Comparison of ENCODE assay signal across 19 cellular contexts in the genomic region with DNA sequence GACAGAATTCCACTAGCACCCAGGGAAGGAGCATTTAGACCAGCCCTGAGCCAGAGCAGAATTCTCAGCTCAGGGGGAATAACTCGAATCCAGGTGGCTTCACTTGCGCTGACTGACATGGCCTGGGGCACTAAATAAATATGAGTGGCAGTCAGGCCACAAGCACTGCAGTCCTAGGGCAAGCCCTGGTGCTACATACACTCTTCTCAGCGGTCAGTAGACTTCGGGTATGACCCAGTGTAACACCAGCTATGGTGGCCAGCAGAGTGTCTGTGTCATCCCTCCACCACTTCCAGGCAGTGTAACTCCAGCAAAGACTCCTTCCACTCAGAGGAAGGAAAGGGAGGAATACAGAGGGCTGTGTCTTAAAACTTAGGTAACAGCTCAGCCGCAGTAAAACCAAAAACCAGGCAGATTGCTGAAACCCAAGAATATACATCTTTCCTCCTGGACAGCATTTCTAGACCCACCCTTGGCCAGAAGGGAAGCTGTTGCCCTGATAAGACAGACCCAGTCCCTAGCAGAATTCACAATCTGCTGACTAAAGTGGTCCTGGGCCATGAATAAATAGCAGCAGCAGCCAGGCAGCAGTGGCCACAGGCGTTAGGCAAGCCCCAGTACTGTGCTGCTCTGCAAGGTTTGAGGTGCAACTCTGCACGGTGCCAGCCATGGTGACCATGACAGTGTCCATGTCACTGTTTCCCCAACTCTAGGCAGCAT.
DNase-seq lines count a peak whose midpoint lies in the region; ATAC-seq and TF ChIP-seq lines count a peak whose summit lies in the region.
"Had no signal": no experiment of that assay in that cellular context is flagged by ENCODE, and none has a peak within 500 bp of the region (broad histone marks: within the 10 kb centered on the region; RNA-seq: fewer than 3 reads in every experiment).

No MANE protein-coding gene starts in this region.

- ATAC-seq in WTC11, result peak; percentile 71

- no peaks in the 10 kb centered on the region for H3K79me1 ChIP-seq in H9 (ENCODE audit: insufficient read depth, low read depth, low read length, poor library complexity, severe bottlenecking)

- H3K4ac ChIP-seq in H9 (ENCODE audit: low read depth, low read length), result no peak overlapping the region

- TF ChIP-seq CTCF in H9 (conservative IDR thresholded peaks at IDR 0.05) (no peak), WTC11 (IDR thresholded peaks at IDR 0.05) (no peak), neutrophil (IDR thresholded peaks at IDR 0.05) (no peak)

- no peak overlapping the region for H3K56ac ChIP-seq in H9 (ENCODE audit: insufficient read length, low read depth, low read length)

- intact Hi-C loops in activated CD4-positive, alpha-beta memory T cell treated with anti-CD3 and anti-CD28 coated beads for 36 hours (cut with micrococcal nuclease), result no loop called here

- H3K27ac Mint-ChIP-seq in H9 (peak overlapping the region; percentile 77 to 87 (median 78); a peak in 5 of 7 replicates), WTC11 (peak overlapping the region; percentile 43)
- no peak overlapping the region for H3K27ac Mint-ChIP-seq in activated CD4-positive, alpha-beta memory T cell treated with anti-CD3 and anti-CD28 coated beads for 36 hours
- H3K27ac Mint-ChIP-seq: CD4-positive, CD25-positive, alpha-beta regulatory T cell; IgD-negative memory B cell had no signal

- no peak overlapping the region for H3K4me3 Mint-ChIP-seq in H9
- H3K4me3 Mint-ChIP-seq in WTC11, result no peak overlapping the region
- H3K4me3 Mint-ChIP-seq in activated CD4-positive, alpha-beta memory T cell treated with anti-CD3 and anti-CD28 coated beads for 36 hours, result no peak overlapping the region
- H3K4me3 Mint-ChIP-seq: CD4-positive, CD25-positive, alpha-beta regulatory T cell; IgD-negative memory B cell had no signal

- no peak overlapping the region for H2BK5ac ChIP-seq in H9 (ENCODE audit: insufficient read length, low read length)

- H3K4me1 Mint-ChIP-seq in H9 (peaks cover 16 to 17% of the 10 kb centered on the region in 2 experiments), WTC11 (peaks cover 16% of the 10 kb centered on the region)
- peaks cover 9% of the 10 kb centered on the region for H3K4me1 Mint-ChIP-seq in activated CD4-positive, alpha-beta memory T cell treated with anti-CD3 and anti-CD28 coated beads for 36 hours (ENCODE audit: low read depth)

- H3K27ac ChIP-seq in H9 (ENCODE audit: insufficient read length, low read depth, low read length), result no peak overlapping the region
- peak overlapping the region; percentile 33 for H3K27ac ChIP-seq in iPS-20b (ENCODE audit: low read length)
- peak overlapping the region; percentile 72 for H3K27ac ChIP-seq in neutrophil

- H3K4me3 ChIP-seq in iPS-20b (ENCODE audit: low read length) (no peak overlapping the region), neutrophil (ENCODE audit: low read depth in 1 of 2, low read length in 1 of 2) (no peak overlapping the region)

- H3K27me3 ChIP-seq in H9 (ENCODE audit: insufficient read depth, low read length) (no peaks in the 10 kb centered on the region), iPS-20b (ENCODE audit: insufficient read depth, low read length) (no peaks in the 10 kb centered on the region), neutrophil (no peaks in the 10 kb centered on the region)
- H3K27me3 ChIP-seq: BE2C had no signal

- H3K4me1 ChIP-seq in H9 (ENCODE audit: insufficient read depth, low read length), result no peaks in the 10 kb centered on the region
- H3K4me1 ChIP-seq in iPS-20b (ENCODE audit: insufficient read depth, low read length), result no peaks in the 10 kb centered on the region; the same call in 1 of the 2 replicates
- H3K4me1 ChIP-seq in neutrophil (ENCODE audit: control insufficient read depth in 1 of 2, insufficient read depth in 1 of 2, low read depth in 1 of 2, low read length in 1 of 2), result peaks cover 46 to 54% of the 10 kb centered on the region in 2 experiments
- H3K4me1 ChIP-seq: BE2C had no signal

- DNase-seq in H9 (no peak), WTC11 (ENCODE audit: low spot score) (no peak), GM19238 (ENCODE audit: insufficient read length, low spot score) (no peak), NCI-H2107 treated with DMSO at 0.1 percent for 48 hours (lab: John Stamatoyannopoulos, UW; ENCODE audit: unreplicated experiment) (no peak)
- no peak for DNase-seq in activated CD4-positive, alpha-beta memory T cell treated with anti-CD3 and anti-CD28 coated beads for 36 hours
- DNase-seq: BE2C; CD4-positive, CD25-positive, alpha-beta regulatory T cell; EL; GF-D8; Karpas-422; NCI-H1694 treated with DMSO at 0.1 percent for 48 hours; NCI-H2081 treated with DMSO at 0.1 percent for 48 hours; NCI-H446; NCI-H526; SHP77 treated with DMSO at 0.1 percent for 48 hours; SK-N-SH had no signal

- WGBS in H9 (ENCODE audit: extremely low coverage, insufficient read length, low lambda C conversion rate), result no CpG with 5 or more reads among the region's 7 CpGs

- H2BK12ac ChIP-seq in H9 (ENCODE audit: insufficient read length, low read depth, low read length), result no peak overlapping the region

- H3K9ac ChIP-seq in H9 (ENCODE audit: extremely low read depth, insufficient read length, low read length) (no peak overlapping the region), iPS-20b (ENCODE audit: low read depth, low read length) (no peak overlapping the region)
- H3K9ac ChIP-seq: SK-N-SH had no signal

- no peak overlapping the region for H3T11ph ChIP-seq in H9 (ENCODE audit: low read length)

- H3K14ac ChIP-seq in H9 (ENCODE audit: insufficient read depth, low read length), result no peak overlapping the region

- H3K9me3 ChIP-seq in H9 (ENCODE audit: control insufficient read depth, low read depth, low read length), result no peaks in the 10 kb centered on the region
- H3K9me3 ChIP-seq in iPS-20b (ENCODE audit: insufficient read depth, low read depth, low read length), result no peaks in the 10 kb centered on the region
- no peaks in the 10 kb centered on the region for H3K9me3 ChIP-seq in neutrophil
- H3K9me3 ChIP-seq: BE2C had no signal

- H2AFZ ChIP-seq in H9 (ENCODE audit: low read length), result no peak overlapping the region

- H2BK20ac ChIP-seq in H9 (ENCODE audit: low read depth, low read length, poor library complexity, severe bottlenecking), result no peak overlapping the region

- H2AK5ac ChIP-seq in H9 (ENCODE audit: insufficient read length, low read length), result no peak overlapping the region

- CTCF ChIA-PET in WTC11 (lab: Charles Lee), result interaction anchor here (2.9 kb wide), 1 partner anchor 93 kb away, joined by 13 read pairs; no protein-coding TSS in a partner anchor
- CTCF ChIA-PET in activated CD4-positive, alpha-beta memory T cell treated with anti-CD3 and anti-CD28 coated beads for 36 hours (lab: Charles Lee), result no interaction called here

- H3K36me3 Mint-ChIP-seq in H9 (ENCODE audit: insufficient read depth in 1 of 3, low read depth in 3 of 3) (peaks cover 25 to 35% (median 30%) of the 10 kb centered on the region in 3 experiments), WTC11 (peaks cover 22% of the 10 kb centered on the region)
- peaks cover 66% of the 10 kb centered on the region for H3K36me3 Mint-ChIP-seq in activated CD4-positive, alpha-beta memory T cell treated with anti-CD3 and anti-CD28 coated beads for 36 hours

- no peak overlapping the region for H3K23ac ChIP-seq in H9 (ENCODE audit: insufficient read length, low read depth, low read length)

- H3K23me2 ChIP-seq in H9 (ENCODE audit: insufficient read length, low read depth, low read length, poor library complexity, severe bottlenecking), result no peaks in the 10 kb centered on the region

- no peaks in the 10 kb centered on the region for H3K27me3 Mint-ChIP-seq in H9 (ENCODE audit: low read depth)
- H3K27me3 Mint-ChIP-seq in WTC11 (ENCODE audit: low read depth), result no peaks in the 10 kb centered on the region
- H3K27me3 Mint-ChIP-seq in activated CD4-positive, alpha-beta memory T cell treated with anti-CD3 and anti-CD28 coated beads for 36 hours, result no peaks in the 10 kb centered on the region
- H3K27me3 Mint-ChIP-seq: CD4-positive, CD25-positive, alpha-beta regulatory T cell; IgD-negative memory B cell had no signal

- no peak overlapping the region for H2BK15ac ChIP-seq in H9 (ENCODE audit: low read depth, low read length)

- no peak overlapping the region for H4K8ac ChIP-seq in H9 (replicated peaks; ENCODE audit: insufficient read length, low read depth, low read length)

- no peak overlapping the region for H3K4me2 ChIP-seq in H9 (ENCODE audit: insufficient read depth, insufficient read length, low read length)
- H3K4me2 ChIP-seq: SK-N-SH had no signal

- no peaks in the 10 kb centered on the region for H3K79me2 ChIP-seq in H9 (ENCODE audit: insufficient read depth, low read length)

- no peak overlapping the region for H3K18ac ChIP-seq in H9 (ENCODE audit: insufficient read length, low read depth, low read length)

- H3K9me3 Mint-ChIP-seq in H9 (no peaks in the 10 kb centered on the region; a peak in 2 of 5 replicates), WTC11 (no peaks in the 10 kb centered on the region)
- peaks cover 14% of the 10 kb centered on the region for H3K9me3 Mint-ChIP-seq in activated CD4-positive, alpha-beta memory T cell treated with anti-CD3 and anti-CD28 coated beads for 36 hours

- H3K36me3 ChIP-seq in iPS-20b (ENCODE audit: insufficient read depth, low read depth, low read length), result peaks cover 28% of the 10 kb centered on the region
- H3K36me3 ChIP-seq in neutrophil, result peaks cover 25% of the 10 kb centered on the region

- no peak overlapping the region for H4K5ac ChIP-seq in H9 (ENCODE audit: insufficient read length, low read depth, low read length)

- no peaks in the 10 kb centered on the region for H4K20me1 ChIP-seq in H9 (ENCODE audit: control insufficient read depth, insufficient read depth, insufficient read length)

- H2BK120ac ChIP-seq in H9 (ENCODE audit: low read depth, low read length, poor library complexity, severe bottlenecking), result no peak overlapping the region

- POLR2A ChIA-PET in WTC11 (lab: Charles Lee), result interaction anchor here (0.6 kb wide), 1 partner anchor 74 kb away, joined by 9 read pairs; no protein-coding TSS in a partner anchor
- POLR2A ChIA-PET in activated CD4-positive, alpha-beta memory T cell treated with anti-CD3 and anti-CD28 coated beads for 36 hours (lab: Charles Lee), result no interaction called here

- no peak overlapping the region for H4K91ac ChIP-seq in H9 (ENCODE audit: insufficient read length, low read depth, low read length)

TF ChIP-seq in WTC11, 78 proteins besides CTCF, POLR2A, EP300 and RAD21 (continues in another document):
- TF ChIP-seq JUN (CRISPR knock-in tag; IDR thresholded peaks at IDR 0.05) (no peak), RELA (CRISPR knock-in tag; IDR thresholded peaks at IDR 0.05; ENCODE audit: borderline replicate concordance) (no peak), NR1H2 (CRISPR knock-in tag; IDR thresholded peaks at IDR 0.05) (no peak)
